13 cellular contexts compared by ENCODE assay signal in the genomic region with DNA sequence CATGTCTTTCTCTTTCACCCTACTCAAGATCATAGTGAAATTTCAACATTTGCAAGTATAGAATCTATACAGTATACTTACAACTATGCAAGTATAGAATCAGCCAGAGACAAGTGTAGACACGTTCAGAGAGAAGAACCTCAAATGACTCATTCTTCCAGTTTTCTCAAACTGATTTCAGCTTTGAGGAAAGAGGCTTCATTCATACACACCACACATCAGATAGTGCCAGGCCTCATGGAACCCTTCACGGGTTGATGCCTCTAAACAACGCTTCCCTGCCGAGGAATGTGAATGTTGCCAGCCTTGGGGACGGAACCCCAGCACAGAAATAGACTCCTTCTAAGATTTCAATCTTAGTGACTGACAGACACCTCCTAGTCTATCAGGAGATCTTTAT.
DNase-seq lines count a peak whose midpoint lies in the region; ATAC-seq and TF ChIP-seq lines count a peak whose summit lies in the region.
"Had no signal": no experiment of that assay in that cellular context is flagged by ENCODE, and none has a peak within 500 bp of the region (broad histone marks: within the 10 kb centered on the region; RNA-seq: fewer than 3 reads in every experiment).

No MANE protein-coding gene starts in this region.

- H3K36me3 Mint-ChIP-seq in CD14-positive monocyte (peaks cover 11 to 12% of the 10 kb centered on the region in 2 donors), T-helper 17 cell (ENCODE audit: low read depth) (peaks cover 4% of the 10 kb centered on the region)

- TF ChIP-seq CTCF in CD14-positive monocyte (IDR thresholded peaks at IDR 0.05): no peak
- no peak for TF ChIP-seq CTCF in esophagus squamous epithelium (IDR thresholded peaks at IDR 0.05)
- TF ChIP-seq CTCF in gastrocnemius medialis (IDR thresholded peaks at IDR 0.05 in 4 of 5, conservative IDR thresholded peaks at IDR 0.05 in 1 of 5): no peak

- in situ Hi-C loops in gastrocnemius medialis (cut with MboI; ENCODE audit: low sequenced_read_pairs in 4 of 4): no loop called here

- H3K27me3 ChIP-seq in esophagus squamous epithelium: no peaks in the 10 kb centered on the region
- H3K27me3 ChIP-seq in gastrocnemius medialis: no peaks in the 10 kb centered on the region
- H3K27me3 ChIP-seq: dorsolateral prefrontal cortex had no signal

- H3K9me3 ChIP-seq in T-helper 17 cell (ENCODE audit: control insufficient read depth, low read length, poor library complexity, severe bottlenecking): no peaks in the 10 kb centered on the region
- H3K9me3 ChIP-seq in esophagus squamous epithelium: no peaks in the 10 kb centered on the region
- no peaks in the 10 kb centered on the region for H3K9me3 ChIP-seq in gastrocnemius medialis

- H3K27ac ChIP-seq in esophagus squamous epithelium: peak overlapping the region; percentile 64 to 90 (median 82)
- H3K27ac ChIP-seq in gastrocnemius medialis: peak overlapping the region in 1 of 4 donors; percentile 45
- H3K27ac ChIP-seq: dorsolateral prefrontal cortex had no signal

- H3K4me3 Mint-ChIP-seq in CD14-positive monocyte (no peak overlapping the region), T-helper 17 cell (peak overlapping the region; percentile 15)

- WGBS in esophagus squamous epithelium, 2 donors: 45 to 51% methylated on average over 5 of the region's 5 CpGs

- H3K27ac Mint-ChIP-seq in CD14-positive monocyte (peak overlapping the region; percentile 64 to 88 (median 77)), T-helper 17 cell (peak overlapping the region; percentile 98)

- H3K4me1 Mint-ChIP-seq in CD14-positive monocyte (peaks cover 83% of the 10 kb centered on the region), T-helper 17 cell (peaks cover 68% of the 10 kb centered on the region)

- no peaks in the 10 kb centered on the region for H3K36me3 ChIP-seq in esophagus squamous epithelium
- no peaks in the 10 kb centered on the region for H3K36me3 ChIP-seq in gastrocnemius medialis

- TF ChIP-seq POLR2A in esophagus squamous epithelium (IDR thresholded peaks at IDR 0.05): no peak
- no peak for TF ChIP-seq POLR2A in gastrocnemius medialis (IDR thresholded peaks at IDR 0.05)

- H3K9me3 Mint-ChIP-seq in CD14-positive monocyte: no peaks in the 10 kb centered on the region

- H3K4me1 ChIP-seq in esophagus squamous epithelium (peaks cover 31 to 68% (median 49%) of the 10 kb centered on the region in 3 donors), gastrocnemius medialis (peaks cover 4 to 54% of the 10 kb centered on the region in 2 donors)

- intact Hi-C loops in CD14-positive monocyte (cut with micrococcal nuclease): loop anchor here in 1 of 2 donors (5.0 kb wide), 1 partner anchor 44 kb away; no protein-coding TSS in a partner anchor
- intact Hi-C loops in esophagus squamous epithelium (cut with DNase I): no loop called here
- intact Hi-C loops in gastrocnemius medialis (cut with DNase I; ENCODE audit: low total_unique reads): no loop called here

- DNase-seq in CD14-positive monocyte (ENCODE audit: low spot score): no peak
- peak; percentile 17 for DNase-seq in EL
- DNase-seq in T-helper 17 cell: no peak
- DNase-seq in esophagus squamous epithelium (lab: John Stamatoyannopoulos, UW): no peak
- no peak for DNase-seq in gastrocnemius medialis
- no peak for DNase-seq in NCI-H1694 (lab: John Stamatoyannopoulos, UW)
- no peak for DNase-seq in COR-L47 (lab: John Stamatoyannopoulos, UW)
- DNase-seq: DMS 273 treated with DMSO at 0.1 percent for 48 hours, hippocampal formation, NCI-H2171 had no signal

- H3K27me3 Mint-ChIP-seq in CD14-positive monocyte (ENCODE audit: low read depth in 3 of 3) (peaks cover 0 to 2% (median 0%) of the 10 kb centered on the region in 3 donors), T-helper 17 cell (no peaks in the 10 kb centered on the region)

- H3K4me3 ChIP-seq in esophagus squamous epithelium (no peak overlapping the region), gastrocnemius medialis (no peak overlapping the region)
- H3K4me3 ChIP-seq: dorsolateral prefrontal cortex had no signal

- ATAC-seq in T-helper 17 cell (no peak), gastrocnemius medialis (no peak), HG03045 (IDR thresholded peaks at IDR 0.05; ENCODE audit: unreplicated experiment) (no peak)
- ATAC-seq: Right ventricle myocardium inferior had no signal
